9 cellular contexts compared by ENCODE assay signal in genomic region chr19:6930190-6930589, GRCh38. TPM values are rescaled to one million over a fixed set of nuclear protein-coding genes. Genes with fewer than 3 reads are reported as not detected.
"Had no signal": no experiment of that assay in that cellular context is flagged by ENCODE, and none has a peak within 500 bp of the region (broad histone marks: within the 10 kb centered on the region; RNA-seq: fewer than 3 reads in every experiment).

No MANE protein-coding gene starts in this region.

- H2AFZ ChIP-seq: GM23338 had no signal

- H3K4me2 ChIP-seq: GM23338, KMS-11 had no signal

- H3K4me3 ChIP-seq: GM23338 had no signal

- H3K27ac ChIP-seq: HL-60, KMS-11 had no signal

- DNase-seq: H9, HCEC 1CT, IMR-90, KBM-7 had no signal

- H3K9ac ChIP-seq: KMS-11 had no signal

- ATAC-seq: GM23338, HepG2 had no signal

RNA-seq across cellular contexts. Expression of gene ADGRE1, which starts 42.8 kb away (rescaled TPM):
- total RNA-seq: GM23338, H1, H9, HepG2, IMR-90 had no signal
- polyA plus RNA-seq: GM23338, H1, HepG2, IMR-90 had no signal
